In the genomic region with DNA sequence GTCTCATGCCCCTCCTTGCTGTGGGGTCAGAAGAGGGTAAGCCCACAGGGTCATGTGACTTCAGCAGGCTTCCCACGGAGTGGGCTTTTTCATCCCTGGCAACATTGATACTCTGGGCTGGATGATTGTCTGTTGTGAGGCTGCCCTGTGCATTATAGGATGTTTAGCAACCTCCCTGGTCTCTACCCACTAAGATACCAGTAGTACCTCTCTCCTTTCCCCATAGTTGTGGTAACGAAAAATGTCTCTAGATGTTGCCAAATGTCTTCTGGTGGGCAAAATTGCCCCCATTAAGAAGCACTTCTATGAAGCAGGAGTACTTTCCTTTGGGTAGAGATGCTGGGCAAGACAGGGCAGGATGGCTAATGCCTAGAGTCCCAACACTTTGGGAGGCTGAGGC, we compare ENCODE assay signal across 16 cellular contexts.
"Had no signal": no experiment of that assay in that cellular context is flagged by ENCODE, and none has a peak within 500 bp of the region (broad histone marks: within the 10 kb centered on the region; RNA-seq: fewer than 3 reads in every experiment).

No MANE protein-coding gene starts in this region.

- H3K36me3 ChIP-seq: neutrophil, thyroid gland, uterus had no signal

- H3K27me3 ChIP-seq: body of pancreas, neutrophil, thyroid gland, uterus had no signal

- H3K4me3 ChIP-seq: body of pancreas, thyroid gland, uterus had no signal

- DNase-seq: activated CD4-positive, alpha-beta T cell treated with anti-CD3 and anti-CD28 coated beads, Interleukin-2, amount 10 ng/mL, durations not matched to agents 7 days and 5 days; activated CD4-positive, CD25-positive, alpha-beta regulatory T cell; activated effector memory CD4-positive, alpha-beta T cell treated with Interleukin-2 at 50 U/mL for 16 hours; activated T-cell treated with anti-CD3 and anti-CD28 coated beads, Interleukin-2, amount 50 U/mL, for 24 hours; body of pancreas; central memory CD4-positive, alpha-beta T cell; cortex of kidney; erythroblast; hypothalamus; midbrain; naive B cell; stimulated activated CD4-positive, alpha-beta T cell treated with anti-CD3 and anti-CD28 coated beads, Interleukin-15, amount 100 ng/mL, for 24 hours; stimulated activated CD4-positive, alpha-beta T cell treated with anti-CD3 and anti-CD28 coated beads, Interleukin-4, amount 100 ng/mL, for 4 hours; thyroid gland; uterus had no signal

- ATAC-seq: body of pancreas had no signal

- H3K9me3 ChIP-seq: body of pancreas, neutrophil, thyroid gland, uterus had no signal

- H3K27ac ChIP-seq: neutrophil had no signal
